Comparison of ENCODE assay signal across 7 cellular contexts in the genomic region with DNA sequence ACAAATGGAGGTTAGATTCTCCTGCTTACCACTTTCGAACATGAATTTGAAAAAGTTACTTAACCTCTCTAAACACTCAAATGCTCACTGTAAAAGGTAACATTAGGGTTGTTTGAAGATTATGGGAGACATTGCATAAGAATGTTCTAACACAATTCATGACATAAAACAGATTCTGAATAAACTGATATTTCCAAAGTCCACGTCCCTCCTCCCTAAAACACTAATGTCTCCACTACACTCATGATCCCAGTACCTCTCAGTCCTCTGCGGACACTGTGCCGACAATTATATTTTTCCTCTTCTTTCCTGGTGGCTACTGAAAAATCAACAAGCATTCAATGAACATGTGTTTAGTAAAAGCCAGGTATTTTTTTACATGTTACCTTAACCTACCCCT. TPM values are rescaled to one million over a fixed set of nuclear protein-coding genes. Genes with fewer than 3 reads are reported as not detected.
"Had no signal": no experiment of that assay in that cellular context is flagged by ENCODE, and none has a peak within 500 bp of the region (broad histone marks: within the 10 kb centered on the region; RNA-seq: fewer than 3 reads in every experiment).

No MANE protein-coding gene starts in this region.

- H2AFZ ChIP-seq: GM23338 had no signal

- H3K4me3 ChIP-seq: GM23338 had no signal

- DNase-seq: H9, KG1 had no signal

- FAIRE-seq: H1, HTR-8/SVneo had no signal

- H3K4me2 ChIP-seq: GM23338 had no signal

RNA-seq across cellular contexts. Expression of a gene that starts 18.8 kb away (rescaled TPM):
- total RNA-seq: GM23338, H1, H9, HT-29 had no signal
- polyA plus RNA-seq: H1, IgD-negative memory B cell had no signal

RNA-seq across cellular contexts. Expression of a gene that starts 19.2 kb away (rescaled TPM):
- total RNA-seq: HT-29 had no signal
- polyA plus RNA-seq: IgD-negative memory B cell had no signal
